In the genomic region with DNA sequence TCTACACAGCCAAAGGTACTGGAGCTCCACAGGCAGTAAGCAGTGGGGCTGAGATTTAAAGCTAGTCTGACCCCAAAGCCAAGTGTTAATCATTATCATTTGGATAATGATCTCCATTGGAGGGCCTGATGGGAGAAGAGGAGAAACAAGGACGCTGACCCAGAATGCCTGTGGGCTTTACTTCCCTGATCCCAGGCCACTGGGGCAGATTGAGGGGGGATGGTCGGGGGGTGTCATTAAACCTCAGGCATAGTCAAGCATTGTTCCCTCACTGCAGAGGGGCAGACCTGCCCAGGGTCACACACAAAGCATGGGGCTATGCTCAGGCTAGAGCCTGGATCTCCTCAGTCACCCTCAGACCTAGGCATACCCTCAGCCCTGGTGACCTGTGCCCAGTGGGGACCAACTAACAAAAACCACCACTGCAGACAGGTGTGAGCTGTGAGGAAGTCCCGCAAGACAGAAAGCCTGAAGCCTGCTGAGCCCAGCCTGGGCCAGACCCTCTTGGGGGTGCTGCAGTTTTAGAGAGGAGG, we compare ENCODE assay signal across 31 cellular contexts. TPM values are rescaled to one million over a fixed set of nuclear protein-coding genes. Genes with fewer than 3 reads are reported as not detected.
A peak's percentile ranks its signal among the peaks of the same experiment; 100 is the strongest.
DNase-seq lines count a peak whose midpoint lies in the region; ATAC-seq, FAIRE-seq and TF ChIP-seq lines count a peak whose summit lies in the region.
"Had no signal": no experiment of that assay in that cellular context is flagged by ENCODE, and none has a peak within 500 bp of the region (broad histone marks: within the 10 kb centered on the region; RNA-seq: fewer than 3 reads in every experiment).

No MANE protein-coding gene starts in this region.

- H3K36me3 Mint-ChIP-seq in endodermal cell (ENCODE audit: low read depth), result no peaks in the 10 kb centered on the region

- TF ChIP-seq CTCF in RWPE1 (conservative IDR thresholded peaks at IDR 0.05; ENCODE audit: low read depth) (no peak), endodermal cell (conservative IDR thresholded peaks at IDR 0.05) (no peak), right lobe of liver (IDR thresholded peaks at IDR 0.05) (no peak)

- CTCF ChIA-PET in RWPE1 (lab: Yijun Ruan, JAX), result interaction anchor here (1.4 kb wide), 1 partner anchor 49 kb away, joined by 3 read pairs; no protein-coding TSS in a partner anchor

- H3K9ac ChIP-seq in endodermal cell (ENCODE audit: extremely low read depth, low read length, poor library complexity, severe bottlenecking), result no peak overlapping the region
- H3K9ac ChIP-seq: BLaER1 treated with 17β-estradiol and CSF1 and Interleukin-3, amounts not matched to agents 10 nM and 100 nM; GM23248 had no signal

- peaks cover 7% of the 10 kb centered on the region for H3K4me1 Mint-ChIP-seq in endodermal cell
- H3K4me1 Mint-ChIP-seq: T-helper 17 cell had no signal

- DNase-seq in RWPE1 (ENCODE audit: low spot score), result no peak
- peak; percentile 31 for DNase-seq in endodermal cell
- peak in 1 of 3 donors; percentile 78 for DNase-seq in right lobe of liver
- no peak for DNase-seq in small intestine
- DNase-seq in MG63, result no peak
- no peak for DNase-seq in AG08395 (ENCODE audit: low spot score)
- DNase-seq: activated CD4-positive, alpha-beta T cell treated with anti-CD3 and anti-CD28 coated beads, Interleukin-2, amount 50 U/mL, for 48 hours; activated naive CD4-positive, alpha-beta T cell treated with Interleukin-2 at 50 U/mL for 16 hours; activated T-cell treated with anti-CD3 and anti-CD28 coated beads, Interleukin-2, amount 50 U/mL, for 72 hours; caudate nucleus; DMS53; foreskin melanocyte; GM23248; heart right ventricle; KG1; MM.1S; NCI-H2029 treated with DMSO at 0.1 percent for 48 hours; NCI-H526; nephron progenitor cell; OCI-M1; pancreas; stimulated activated CD4-positive, alpha-beta T cell treated with anti-CD3 and anti-CD28 coated beads, Interleukin-2, amount 100 ng/mL, for 48 hours; T-helper 17 cell had no signal

- peak; percentile 67 to 84 (median 75) for ATAC-seq in right lobe of liver
- ATAC-seq: activated CD4-positive, CD25-positive, alpha-beta regulatory T cell treated with anti-CD3 and anti-CD28 coated beads, Interleukin-2, amount 50 U/mL, for 24 hours; activated T-cell treated with anti-CD3 and anti-CD28 coated beads, Interleukin-2, amount 50 U/mL, for 72 hours; T-helper 17 cell had no signal

- H3K4me3 Mint-ChIP-seq in endodermal cell, result no peak overlapping the region
- H3K4me3 Mint-ChIP-seq: activated T-cell treated with anti-CD3 and anti-CD28 coated beads, Interleukin-2, amount 50 U/mL, for 72 hours; nephron progenitor cell; T-helper 17 cell had no signal

- H3K4me1 ChIP-seq in endodermal cell (ENCODE audit: control insufficient read depth, insufficient read depth, low read length) (no peaks in the 10 kb centered on the region), right lobe of liver (peaks cover 0 to 17% (median 7%) of the 10 kb centered on the region in 4 donors), urinary bladder (ENCODE audit: insufficient read depth) (no peaks in the 10 kb centered on the region), small intestine (ENCODE audit: control insufficient read depth in 2 of 2, insufficient read depth in 1 of 2, low read depth in 1 of 2, low read length in 1 of 2) (no peaks in the 10 kb centered on the region)
- H3K4me1 ChIP-seq: esophagus muscularis mucosa, heart right ventricle, pancreas, right atrium auricular region, tibial artery had no signal

- H3K27me3 ChIP-seq in endodermal cell (ENCODE audit: control insufficient read depth, insufficient read depth, low read length, poor library complexity, severe bottlenecking) (no peaks in the 10 kb centered on the region), right lobe of liver (no peaks in the 10 kb centered on the region), small intestine (ENCODE audit: control insufficient read depth in 2 of 2, insufficient read depth in 2 of 2, low read length in 2 of 2) (no peaks in the 10 kb centered on the region), MG63 (no peaks in the 10 kb centered on the region)
- H3K27me3 ChIP-seq: BLaER1 treated with 17β-estradiol and CSF1 and Interleukin-3, amounts not matched to agents 10 nM and 100 nM; pancreas; right atrium auricular region had no signal

- FAIRE-seq in small intestine (lab: Jason Lieb, UNC), result no peak
- FAIRE-seq: pancreas, TTC549 had no signal

- 80 to 91% methylated on average over 2 to 3 of the region's 3 CpGs for WGBS in endodermal cell (ENCODE audit: insufficient coverage in 1 of 2, insufficient read length in 1 of 2), 2 experiments
- 27% methylated on average over 2 of the region's 3 CpGs for WGBS in right lobe of liver (ENCODE audit: insufficient coverage, low coverage, low lambda C conversion rate, missing lambda C conversion rate)
- 92% methylated on average over 3 of the region's 3 CpGs for WGBS in urinary bladder
- 64 to 77% (median 70%) methylated on average over 3 of the region's 3 CpGs for WGBS in small intestine, 3 donors

- no peaks in the 10 kb centered on the region for H3K9me3 ChIP-seq in endodermal cell (ENCODE audit: control insufficient read depth, low read length)
- no peaks in the 10 kb centered on the region for H3K9me3 ChIP-seq in right lobe of liver
- no peaks in the 10 kb centered on the region for H3K9me3 ChIP-seq in small intestine (ENCODE audit: control insufficient read depth, low read depth)
- H3K9me3 ChIP-seq in MG63, result no peaks in the 10 kb centered on the region
- H3K9me3 ChIP-seq: BLaER1 treated with 17β-estradiol and CSF1 and Interleukin-3, amounts not matched to agents 10 nM and 100 nM; esophagus muscularis mucosa; heart right ventricle; pancreas; right atrium auricular region; tibial artery had no signal

- intact Hi-C loops in right lobe of liver (cut with DNase I), result no loop called here

- no peak overlapping the region for H3K4me3 ChIP-seq in endodermal cell (ENCODE audit: low read length)
- no peak overlapping the region for H3K4me3 ChIP-seq in right lobe of liver
- no peak overlapping the region for H3K4me3 ChIP-seq in urinary bladder (ENCODE audit: low read depth, low read length)
- H3K4me3 ChIP-seq in small intestine (ENCODE audit: low read depth in 1 of 2, low read length in 2 of 2), result no peak overlapping the region
- H3K4me3 ChIP-seq in MG63, result no peak overlapping the region
- H3K4me3 ChIP-seq: BLaER1 treated with 17β-estradiol and CSF1 and Interleukin-3, amounts not matched to agents 10 nM and 100 nM; esophagus muscularis mucosa; GM23248; heart right ventricle; lung; pancreas; right atrium auricular region; tibial artery had no signal

- no peaks in the 10 kb centered on the region for H3K9me3 Mint-ChIP-seq in endodermal cell
- H3K9me3 Mint-ChIP-seq: activated T-cell treated with anti-CD3 and anti-CD28 coated beads, Interleukin-2, amount 50 U/mL, for 72 hours; nephron progenitor cell had no signal

- H3K27me3 Mint-ChIP-seq in endodermal cell (ENCODE audit: insufficient read depth), result peaks cover 1% of the 10 kb centered on the region

- H3K27ac Mint-ChIP-seq in endodermal cell, result no peak overlapping the region
- H3K27ac Mint-ChIP-seq: activated T-cell treated with anti-CD3 and anti-CD28 coated beads, Interleukin-2, amount 50 U/mL, for 72 hours; T-helper 17 cell had no signal

- peak overlapping the region; percentile 92 for H3K27ac ChIP-seq in RWPE1
- no peak overlapping the region for H3K27ac ChIP-seq in endodermal cell (ENCODE audit: low read depth, low read length)
- H3K27ac ChIP-seq in right lobe of liver, result peak overlapping the region in 2 of 3 donors; percentile 41 to 68
- peak overlapping the region; percentile 23 for H3K27ac ChIP-seq in urinary bladder (ENCODE audit: low read depth)
- H3K27ac ChIP-seq in small intestine (ENCODE audit: low read depth in 1 of 2, low read length in 1 of 2), result no peak overlapping the region
- H3K27ac ChIP-seq: BLaER1 treated with 17β-estradiol and CSF1 and Interleukin-3, amounts not matched to agents 10 nM and 100 nM; esophagus muscularis mucosa; GM23248; heart right ventricle; pancreas; right atrium auricular region; tibial artery had no signal

- H3K36me3 ChIP-seq in endodermal cell (ENCODE audit: control insufficient read depth, insufficient read depth, low read length) (no peaks in the 10 kb centered on the region), right lobe of liver (no peaks in the 10 kb centered on the region), urinary bladder (ENCODE audit: insufficient read depth) (no peaks in the 10 kb centered on the region), small intestine (ENCODE audit: control insufficient read depth in 2 of 2, insufficient read depth in 2 of 2, low read length in 2 of 2) (no peaks in the 10 kb centered on the region), MG63 (no peaks in the 10 kb centered on the region)
- H3K36me3 ChIP-seq: BLaER1 treated with 17β-estradiol and CSF1 and Interleukin-3, amounts not matched to agents 10 nM and 100 nM; esophagus muscularis mucosa; heart right ventricle; pancreas; right atrium auricular region; tibial artery had no signal

- no peak for TF ChIP-seq POLR2A in right lobe of liver (IDR thresholded peaks at IDR 0.05)

- POLR2A ChIA-PET in RWPE1 (lab: Yijun Ruan, JAX; ENCODE audit: low non-redundant PET), result no interaction called here

RNA-seq across cellular contexts. Expression of gene SDC1, which starts 53.4 kb away (rescaled TPM):
- total RNA-seq in endodermal cell (10 to 100 TPM; 12.7 to 19.2 TPM), right lobe of liver (100 to 1,000 TPM; 260 to 452 (median 415) TPM), urinary bladder (87.1 TPM)
- polyA plus RNA-seq in endodermal cell (2013, experiment 1 of 2), result 36.9 TPM
- 39.5 TPM for polyA plus RNA-seq in endodermal cell (2013, experiment 2 of 2)
- polyA plus RNA-seq in urinary bladder (65.3 TPM), small intestine (10 to 100 TPM; 36.9 to 89.9 (median 38.9) TPM)
- total RNA-seq in MG63 (2014; rRNA removed; shearing (Covaris generic); ENCODE audit: low replicate concordance), result 33.4 and 40.5 TPM in 2 replicates
- total RNA-seq: T-helper 17 cell had no signal

Comparison
In these comparisons a context has a peak if more than half of its experiments do, and no peak if none do; other contexts are left out.
1. H3K27ac ChIP-seq: peak in RWPE1 (single experiment), right lobe of liver (2 of 3) and urinary bladder (single experiment); none in endodermal cell (single experiment) and small intestine (0 of 2).